In the genomic region with DNA sequence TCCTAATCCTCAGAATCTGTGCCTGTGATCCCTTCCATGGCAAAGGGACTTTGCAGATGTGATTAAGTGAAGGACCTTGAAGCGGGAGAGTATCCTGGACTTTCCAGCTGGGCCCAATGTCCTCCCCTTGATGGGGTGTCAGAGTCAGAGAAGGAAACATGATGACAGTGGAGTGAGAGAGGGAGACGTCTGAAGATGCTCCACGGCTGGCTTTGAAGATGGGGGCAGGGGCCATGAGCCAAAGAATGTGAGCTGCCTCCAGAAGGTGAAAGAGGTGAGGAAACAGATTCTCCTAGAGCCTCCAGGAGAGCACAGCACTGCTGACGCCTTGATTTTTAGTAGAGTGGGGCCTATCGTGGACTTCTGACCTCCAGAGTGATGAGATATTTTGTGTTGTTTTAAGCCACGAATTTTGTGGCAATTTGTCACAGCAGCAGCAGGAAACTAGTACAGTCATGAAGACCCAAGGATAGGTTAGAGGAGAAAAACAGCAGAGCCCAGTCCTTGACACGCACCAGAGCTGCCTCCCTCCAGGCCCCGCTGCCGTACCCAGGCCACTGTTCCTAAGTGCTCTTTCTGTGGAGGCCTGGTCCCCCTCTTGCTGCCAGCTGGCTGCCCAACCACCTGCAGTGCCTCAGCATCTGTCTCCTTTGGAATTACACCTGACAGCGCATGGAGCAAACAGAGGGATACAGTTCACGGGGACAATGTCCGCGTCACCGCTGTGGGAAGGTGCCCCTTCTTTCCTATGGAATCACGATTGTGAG, we compare ENCODE assay signal across 18 cellular contexts.
A peak's percentile ranks its signal among the peaks of the same experiment; 100 is the strongest.
DNase-seq lines count a peak whose midpoint lies in the region; ATAC-seq and TF ChIP-seq lines count a peak whose summit lies in the region.
"Had no signal": no experiment of that assay in that cellular context is flagged by ENCODE, and none has a peak within 500 bp of the region (broad histone marks: within the 10 kb centered on the region; RNA-seq: fewer than 3 reads in every experiment).

No MANE protein-coding gene starts in this region.

- H3K4me3 ChIP-seq in Caco-2 (ENCODE audit: low read depth, low read length) = no peak overlapping the region
- no peak overlapping the region for H3K4me3 ChIP-seq in RWPE2 (ENCODE audit: severe bottlenecking)
- H3K4me3 ChIP-seq: A549, MG63 had no signal

- H3K27ac Mint-ChIP-seq in Caco-2 (ENCODE audit: unreplicated experiment) (peak overlapping the region; percentile 17), progenitor cell of endocrine pancreas (no peak overlapping the region)

- CTCF ChIA-PET in Caco-2 (lab: Charles Lee) = interaction anchor here (0.5 to 0.8 kb wide), 2 partner anchors 12 to 707 kb away, joined by 4 read pairs; no protein-coding TSS in a partner anchor

- H3K27me3 Mint-ChIP-seq in Caco-2 (ENCODE audit: insufficient read depth, unreplicated experiment) (no peaks in the 10 kb centered on the region), progenitor cell of endocrine pancreas (peaks cover 13% of the 10 kb centered on the region)

- H3K27me3 ChIP-seq in Caco-2 (replicated peaks; ENCODE audit: control insufficient read depth, insufficient read depth, low read length) (no peaks in the 10 kb centered on the region), RWPE2 (ENCODE audit: insufficient read depth, poor library complexity, severe bottlenecking) (no peaks in the 10 kb centered on the region)
- H3K27me3 ChIP-seq: MG63 had no signal

- ATAC-seq in RWPE2 (ENCODE audit: low read depth) = no peak

- H3K9me3 Mint-ChIP-seq in Caco-2 (ENCODE audit: unreplicated experiment) (no peaks in the 10 kb centered on the region), progenitor cell of endocrine pancreas (ENCODE audit: low read depth) (no peaks in the 10 kb centered on the region)

- H3K4me1 Mint-ChIP-seq in Caco-2 (ENCODE audit: low read depth, unreplicated experiment) (peaks cover 24% of the 10 kb centered on the region), progenitor cell of endocrine pancreas (ENCODE audit: low read depth) (peaks cover 19% of the 10 kb centered on the region)

- no peaks in the 10 kb centered on the region for H3K9me3 ChIP-seq in Caco-2
- no peaks in the 10 kb centered on the region for H3K9me3 ChIP-seq in RWPE2 (ENCODE audit: severe bottlenecking)
- H3K9me3 ChIP-seq: A549, MG63 had no signal

- intact Hi-C loops in Caco-2 (cut with micrococcal nuclease; ENCODE audit: unreplicated experiment) = loop anchor here (1.0 kb wide), 1 partner anchor 11 kb away; no protein-coding TSS in a partner anchor

- peaks cover 6% of the 10 kb centered on the region for H3K36me3 Mint-ChIP-seq in Caco-2 (ENCODE audit: insufficient read depth, unreplicated experiment)
- no peaks in the 10 kb centered on the region for H3K36me3 Mint-ChIP-seq in progenitor cell of endocrine pancreas (ENCODE audit: insufficient read depth)

- no TSS peak for BruUV-seq in Caco-2 (replicated peaks; lab: Mats Ljungman, UMichigan)

- H3K36me3 ChIP-seq in Caco-2 (ENCODE audit: control insufficient read depth, insufficient read depth, low read length) (no peaks in the 10 kb centered on the region), RWPE2 (ENCODE audit: low read depth) (no peaks in the 10 kb centered on the region)
- H3K36me3 ChIP-seq: MG63 had no signal

- H3K4me1 ChIP-seq in Caco-2 = peaks cover 24% of the 10 kb centered on the region
- H3K4me1 ChIP-seq in RWPE2 (ENCODE audit: insufficient read depth, poor library complexity, severe bottlenecking) = no peaks in the 10 kb centered on the region
- H3K4me1 ChIP-seq: A549 had no signal

- in situ Hi-C loops in ACHN (cut with HindIII; ENCODE audit: low pct_ligation_motif_present, low pct_unique_long_range_greater_than_20kb, low sequenced_read_pairs) = no loop called here

- peak; percentile 8 for DNase-seq in activated CD4-positive, CD25-positive, alpha-beta regulatory T cell treated with anti-CD3 and anti-CD28 coated beads, Interleukin-2, amount 50 U/mL, for 72 hours
- no peak for DNase-seq in activated CD4-positive, CD25-positive, alpha-beta regulatory T cell (lab: John Stamatoyannopoulos, UW)
- DNase-seq in Caco-2 = peak in 1 of 2 experiments; percentile 12
- DNase-seq in RWPE2 (ENCODE audit: low spot score) = peak; percentile 29
- DNase-seq in mesenteric fat pad (ENCODE audit: low spot score) = peak; percentile 73
- no peak for DNase-seq in ACHN
- DNase-seq in OCI-M2 (lab: John Stamatoyannopoulos, UW; ENCODE audit: unreplicated experiment) = no peak
- DNase-seq in progenitor cell of endocrine pancreas (ENCODE audit: low spot score, unreplicated experiment) = no peak
- DNase-seq: C1 segment of cervical spinal cord, MG63, NCI-H1092, NCI-H1694 treated with DMSO at 0.1 percent for 48 hours, NCI-H2107, NCI-H345, NCI-H748 treated with DMSO at 0.1 percent for 48 hours, OCI-M1, RPMI8226 had no signal

- H3K27ac ChIP-seq in RWPE2 (ENCODE audit: poor library complexity, severe bottlenecking) = no peak overlapping the region

- POLR2A ChIA-PET in Caco-2 (lab: Charles Lee) = interaction anchor here (1.0 kb wide), 1 partner anchor 12 kb away, joined by 3 read pairs; no protein-coding TSS in a partner anchor

- no peak overlapping the region for H3K4me3 Mint-ChIP-seq in Caco-2 (ENCODE audit: unreplicated experiment)
- H3K4me3 Mint-ChIP-seq in progenitor cell of endocrine pancreas (ENCODE audit: low read depth) = no peak overlapping the region

- no peak for TF ChIP-seq CTCF in Caco-2 (IDR thresholded peaks at IDR 0.05; ENCODE audit: insufficient read depth in 1 of 2, low read depth in 1 of 2, low read length in 1 of 2, severe bottlenecking in 1 of 2, unreplicated experiment in 1 of 2)
- no peak for TF ChIP-seq CTCF in RWPE2 (IDR thresholded peaks at IDR 0.05; ENCODE audit: poor library complexity, severe bottlenecking)
- no peak for TF ChIP-seq CTCF in progenitor cell of endocrine pancreas (IDR thresholded peaks at IDR 0.05; ENCODE audit: unreplicated experiment)

Comparison
In these comparisons a context has a peak if more than half of its experiments do, and no peak if none do; other contexts are left out.
1. DNase-seq: peak in activated CD4-positive, CD25-positive, alpha-beta regulatory T cell treated with anti-CD3 and anti-CD28 coated beads, Interleukin-2, amount 50 U/mL, for 72 hours (single experiment), RWPE2 (single experiment) and mesenteric fat pad (single experiment); none in activated CD4-positive, CD25-positive, alpha-beta regulatory T cell (0 of 4), ACHN (single experiment), OCI-M2 (single experiment) and progenitor cell of endocrine pancreas (single experiment).